Comparison of ENCODE assay signal across 7 cellular contexts in the genomic region with DNA sequence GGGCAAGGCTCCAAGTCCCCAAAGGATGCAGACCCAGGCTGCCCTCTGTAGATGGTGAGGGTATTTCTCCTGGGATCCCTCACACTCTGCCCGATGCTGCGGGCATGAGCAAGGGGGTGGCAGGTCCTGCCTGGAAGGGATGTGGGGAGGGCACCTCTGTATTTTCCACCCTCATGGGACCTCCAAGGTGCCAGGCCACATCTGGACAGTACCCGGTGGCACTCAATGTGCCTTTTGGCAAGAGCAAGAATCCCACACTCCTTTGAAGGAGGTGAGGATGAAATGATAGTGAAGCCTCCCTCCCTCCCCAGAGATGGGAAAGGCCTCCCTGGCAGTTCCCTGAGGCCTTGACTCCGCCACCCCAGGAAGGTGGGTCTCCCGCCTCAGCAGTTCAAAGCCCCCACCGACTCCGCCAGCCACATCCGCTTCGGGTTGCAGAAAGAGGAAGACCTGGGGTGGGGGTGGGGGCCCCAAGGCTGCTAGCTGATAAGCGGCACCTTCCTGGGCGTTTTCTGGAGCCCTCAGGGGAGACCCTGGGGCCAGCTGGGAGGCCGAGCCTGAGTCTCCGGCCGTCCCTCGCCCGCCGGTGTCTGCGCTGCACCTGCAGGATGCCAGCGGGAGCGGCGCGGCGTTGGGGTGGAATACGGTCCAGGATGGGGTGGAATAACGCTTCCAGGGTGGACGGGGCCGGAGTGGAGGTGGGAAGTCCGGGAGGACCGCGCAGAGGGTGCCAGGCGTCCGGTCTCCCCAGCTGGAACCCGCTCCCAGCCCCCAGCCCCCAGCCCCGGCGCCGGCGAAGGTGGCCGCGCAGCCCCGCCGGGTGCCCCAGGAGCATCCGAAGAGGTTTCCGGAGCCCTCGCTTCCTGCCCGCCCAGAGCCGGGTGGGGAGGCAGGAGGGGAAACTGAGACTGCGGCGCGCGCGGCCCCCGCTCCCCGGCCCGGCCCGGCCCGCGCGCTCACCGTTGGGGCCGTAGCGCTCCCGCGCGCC. TPM values are rescaled to one million over a fixed set of nuclear protein-coding genes. Genes with fewer than 3 reads are reported as not detected.
DNase-seq lines count a peak whose midpoint lies in the region; ATAC-seq and TF ChIP-seq lines count a peak whose summit lies in the region.

No MANE protein-coding gene starts in this region.

- peak overlapping the region; percentile 25 for H3K4me3 Mint-ChIP-seq in endodermal cell

- peaks cover 51% of the 10 kb centered on the region for H3K27me3 ChIP-seq in endodermal cell (ENCODE audit: control insufficient read depth, insufficient read depth, low read length, poor library complexity, severe bottlenecking)

- ATAC-seq in GM19328 (IDR thresholded peaks at IDR 0.05; ENCODE audit: unreplicated experiment) (peak; percentile 14), HG03520 (IDR thresholded peaks at IDR 0.05; ENCODE audit: unreplicated experiment) (peak; percentile 5)

- peaks cover 44% of the 10 kb centered on the region for H3K27me3 Mint-ChIP-seq in endodermal cell (ENCODE audit: insufficient read depth)

- H3K36me3 ChIP-seq in endodermal cell (ENCODE audit: control insufficient read depth, insufficient read depth, low read length), result no peaks in the 10 kb centered on the region

- no peaks in the 10 kb centered on the region for H3K9me3 ChIP-seq in endodermal cell (ENCODE audit: control insufficient read depth, low read length)

- no peaks in the 10 kb centered on the region for H3K36me3 Mint-ChIP-seq in endodermal cell (ENCODE audit: low read depth)

- WGBS in endodermal cell (ENCODE audit: insufficient coverage in 1 of 2, insufficient read length in 1 of 2), 2 experiments, result 13 to 28% methylated on average over 12 to 64 of the region's 64 CpGs

- H3K4me3 ChIP-seq in endodermal cell (ENCODE audit: low read length) (no peak overlapping the region), skin epidermis (peak overlapping the region; percentile 39 to 59 (median 50))

- H3K4me1 Mint-ChIP-seq in endodermal cell, result peaks cover 9% of the 10 kb centered on the region

- H3K27ac ChIP-seq in endodermal cell (ENCODE audit: low read depth, low read length) (no peak overlapping the region), skin epidermis (peak overlapping the region in 18 of 21 experiments; percentile 36 to 91 (median 71))

- H3K9ac ChIP-seq in endodermal cell (ENCODE audit: extremely low read depth, low read length, poor library complexity, severe bottlenecking), result no peak overlapping the region

- H3K27ac Mint-ChIP-seq in endodermal cell, result no peak overlapping the region

- DNase-seq in activated CD4-positive, alpha-beta T cell treated with anti-CD3 and anti-CD28 coated beads for 1 hour, result peak; percentile 51
- peak; percentile 77 for DNase-seq in endodermal cell
- DNase-seq in islet precursor cell, result no peak
- no peak for DNase-seq in HuH-7 (ENCODE audit: low spot score)

- TF ChIP-seq CTCF in endodermal cell (conservative IDR thresholded peaks at IDR 0.05), result no peak

- H3K4me1 ChIP-seq in endodermal cell (ENCODE audit: control insufficient read depth, insufficient read depth, low read length), result no peaks in the 10 kb centered on the region

- H3K9me3 Mint-ChIP-seq in endodermal cell, result no peaks in the 10 kb centered on the region

RNA-seq across cellular contexts. Expression of gene ATP2A3, which starts 0.7 kb away (rescaled TPM):
- total RNA-seq in endodermal cell, result 1 to 10 TPM; 1.4 to 3.7 TPM
- 4.4 TPM for polyA plus RNA-seq in endodermal cell (2013, experiment 1 of 2)
- polyA plus RNA-seq in endodermal cell (2013, experiment 2 of 2), result 2.5 TPM

RNA-seq across cellular contexts. Expression of gene P2RX1, which starts 47.2 kb away (rescaled TPM):
- total RNA-seq in endodermal cell, result not detected
- not detected for polyA plus RNA-seq in endodermal cell (2013, experiment 1 of 2)
- polyA plus RNA-seq in endodermal cell (2013, experiment 2 of 2), result not detected

Comparison
In these comparisons a context has a peak if more than half of its experiments do, and no peak if none do; other contexts are left out.
1. DNase-seq: peak in activated CD4-positive, alpha-beta T cell treated with anti-CD3 and anti-CD28 coated beads for 1 hour (single experiment) and endodermal cell (single experiment); none in islet precursor cell (single experiment) and HuH-7 (single experiment).